ENCODE assay signal across 2 cellular contexts in the genomic region with DNA sequence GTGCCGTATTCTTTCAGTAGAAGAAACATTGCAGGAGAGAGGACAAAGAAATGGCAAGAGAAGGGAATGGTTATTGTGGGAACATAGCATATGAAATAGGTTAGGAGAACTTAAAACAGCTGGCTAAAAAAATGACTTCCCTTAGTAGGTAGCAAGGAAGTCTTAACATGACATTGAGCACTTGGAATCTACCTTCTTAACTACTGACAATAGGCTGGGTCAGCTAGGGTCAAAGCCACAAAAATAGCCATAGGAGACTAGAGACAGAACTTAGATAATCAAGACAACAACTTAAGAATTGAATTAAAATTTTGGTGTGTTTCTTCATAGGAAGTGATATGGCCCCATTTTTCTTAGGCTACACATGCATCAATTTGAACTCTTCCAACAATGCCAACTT.
TF ChIP-seq lines count a peak whose summit lies in the region.

No MANE protein-coding gene starts in this region.

TF ChIP-seq in GM23338, 12 proteins besides CTCF, POLR2A, EP300 and RAD21:
- TF ChIP-seq EZH2phosphoT487 (IDR thresholded peaks at IDR 0.05; ENCODE audit: unreplicated experiment) (no peak), ZNF114 (CRISPR knock-in tag; IDR thresholded peaks at IDR 0.05) (no peak), NANOG (IDR thresholded peaks at IDR 0.05; ENCODE audit: borderline replicate concordance) (no peak), ZNF331 (CRISPR knock-in tag; IDR thresholded peaks at IDR 0.05; ENCODE audit: low read depth) (no peak)
- TF ChIP-seq, protein P1, sequence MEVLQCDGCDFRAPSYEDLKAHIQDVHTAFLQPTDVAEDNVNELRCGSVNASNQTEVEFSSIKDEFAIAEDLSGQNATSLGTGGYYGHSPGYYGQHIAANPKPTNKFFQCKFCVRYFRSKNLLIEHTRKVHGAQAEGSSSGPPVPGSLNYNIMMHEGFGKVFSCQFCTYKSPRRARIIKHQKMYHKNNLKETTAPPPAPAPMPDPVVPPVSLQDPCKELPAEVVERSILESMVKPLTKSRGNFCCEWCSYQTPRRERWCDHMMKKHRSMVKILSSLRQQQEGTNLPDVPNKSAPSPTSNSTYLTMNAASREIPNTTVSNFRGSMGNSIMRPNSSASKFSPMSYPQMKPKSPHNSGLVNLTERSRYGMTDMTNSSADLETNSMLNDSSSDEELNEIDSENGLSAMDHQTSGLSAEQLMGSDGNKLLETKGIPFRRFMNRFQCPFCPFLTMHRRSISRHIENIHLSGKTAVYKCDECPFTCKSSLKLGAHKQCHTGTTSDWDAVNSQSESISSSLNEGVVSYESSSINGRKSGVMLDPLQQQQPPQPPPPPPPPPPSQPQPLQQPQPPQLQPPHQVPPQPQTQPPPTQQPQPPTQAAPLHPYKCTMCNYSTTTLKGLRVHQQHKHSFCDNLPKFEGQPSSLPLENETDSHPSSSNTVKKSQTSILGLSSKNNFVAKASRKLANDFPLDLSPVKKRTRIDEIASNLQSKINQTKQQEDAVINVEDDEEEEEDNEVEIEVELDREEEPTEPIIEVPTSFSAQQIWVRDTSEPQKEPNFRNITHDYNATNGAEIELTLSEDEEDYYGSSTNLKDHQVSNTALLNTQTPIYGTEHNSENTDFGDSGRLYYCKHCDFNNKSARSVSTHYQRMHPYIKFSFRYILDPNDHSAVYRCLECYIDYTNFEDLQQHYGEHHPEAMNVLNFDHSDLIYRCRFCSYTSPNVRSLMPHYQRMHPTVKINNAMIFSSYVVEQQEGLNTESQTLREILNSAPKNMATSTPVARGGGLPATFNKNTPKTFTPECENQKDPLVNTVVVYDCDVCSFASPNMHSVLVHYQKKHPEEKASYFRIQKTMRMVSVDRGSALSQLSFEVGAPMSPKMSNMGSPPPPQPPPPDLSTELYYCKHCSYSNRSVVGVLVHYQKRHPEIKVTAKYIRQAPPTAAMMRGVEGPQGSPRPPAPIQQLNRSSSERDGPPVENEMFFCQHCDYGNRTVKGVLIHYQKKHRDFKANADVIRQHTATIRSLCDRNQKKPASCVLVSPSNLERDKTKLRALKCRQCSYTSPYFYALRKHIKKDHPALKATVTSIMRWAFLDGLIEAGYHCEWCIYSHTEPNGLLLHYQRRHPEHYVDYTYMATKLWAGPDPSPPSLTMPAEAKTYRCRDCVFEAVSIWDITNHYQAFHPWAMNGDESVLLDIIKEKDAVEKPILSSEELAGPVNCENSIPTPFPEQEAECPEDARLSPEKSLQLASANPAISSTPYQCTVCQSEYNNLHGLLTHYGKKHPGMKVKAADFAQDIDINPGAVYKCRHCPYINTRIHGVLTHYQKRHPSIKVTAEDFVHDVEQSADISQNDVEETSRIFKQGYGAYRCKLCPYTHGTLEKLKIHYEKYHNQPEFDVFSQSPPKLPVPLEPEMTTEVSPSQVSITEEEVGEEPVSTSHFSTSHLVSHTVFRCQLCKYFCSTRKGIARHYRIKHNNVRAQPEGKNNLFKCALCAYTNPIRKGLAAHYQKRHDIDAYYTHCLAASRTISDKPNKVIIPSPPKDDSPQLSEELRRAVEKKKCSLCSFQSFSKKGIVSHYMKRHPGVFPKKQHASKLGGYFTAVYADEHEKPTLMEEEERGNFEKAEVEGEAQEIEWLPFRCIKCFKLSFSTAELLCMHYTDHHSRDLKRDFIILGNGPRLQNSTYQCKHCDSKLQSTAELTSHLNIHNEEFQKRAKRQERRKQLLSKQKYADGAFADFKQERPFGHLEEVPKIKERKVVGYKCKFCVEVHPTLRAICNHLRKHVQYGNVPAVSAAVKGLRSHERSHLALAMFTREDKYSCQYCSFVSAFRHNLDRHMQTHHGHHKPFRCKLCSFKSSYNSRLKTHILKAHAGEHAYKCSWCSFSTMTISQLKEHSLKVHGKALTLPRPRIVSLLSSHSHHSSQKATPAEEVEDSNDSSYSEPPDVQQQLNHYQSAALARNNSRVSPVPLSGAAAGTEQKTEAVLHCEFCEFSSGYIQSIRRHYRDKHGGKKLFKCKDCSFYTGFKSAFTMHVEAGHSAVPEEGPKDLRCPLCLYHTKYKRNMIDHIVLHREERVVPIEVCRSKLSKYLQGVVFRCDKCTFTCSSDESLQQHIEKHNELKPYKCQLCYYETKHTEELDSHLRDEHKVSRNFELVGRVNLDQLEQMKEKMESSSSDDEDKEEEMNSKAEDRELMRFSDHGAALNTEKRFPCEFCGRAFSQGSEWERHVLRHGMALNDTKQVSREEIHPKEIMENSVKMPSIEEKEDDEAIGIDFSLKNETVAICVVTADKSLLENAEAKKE (CRISPR knock-in tag; IDR thresholded peaks at IDR 0.05), result no peak
- TF ChIP-seq, protein P2, sequence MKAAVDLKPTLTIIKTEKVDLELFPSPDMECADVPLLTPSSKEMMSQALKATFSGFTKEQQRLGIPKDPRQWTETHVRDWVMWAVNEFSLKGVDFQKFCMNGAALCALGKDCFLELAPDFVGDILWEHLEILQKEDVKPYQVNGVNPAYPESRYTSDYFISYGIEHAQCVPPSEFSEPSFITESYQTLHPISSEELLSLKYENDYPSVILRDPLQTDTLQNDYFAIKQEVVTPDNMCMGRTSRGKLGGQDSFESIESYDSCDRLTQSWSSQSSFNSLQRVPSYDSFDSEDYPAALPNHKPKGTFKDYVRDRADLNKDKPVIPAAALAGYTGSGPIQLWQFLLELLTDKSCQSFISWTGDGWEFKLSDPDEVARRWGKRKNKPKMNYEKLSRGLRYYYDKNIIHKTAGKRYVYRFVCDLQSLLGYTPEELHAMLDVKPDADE (IDR thresholded peaks at IDR 0.05), result no peak
TF ChIP-seq in GM23338: peak in this region for 0.

TF ChIP-seq in endothelial cell of umbilical vein, 7 proteins besides CTCF, POLR2A, EP300 and RAD21:
- TF ChIP-seq POLR2AphosphoS5 (IDR thresholded peaks at IDR 0.05; ENCODE audit: insufficient read depth, low read depth, low read length), result no peak
- no peak for TF ChIP-seq MYC (IDR thresholded peaks at IDR 0.05; ENCODE audit: low read depth, low read length)
- no peak for TF ChIP-seq EZH2 (IDR thresholded peaks at IDR 0.05; ENCODE audit: borderline replicate concordance, low read depth, low read length, severe bottlenecking)
- no peak for TF ChIP-seq GATA2 (IDR thresholded peaks at IDR 0.05; ENCODE audit: insufficient read depth, insufficient read length, low read depth, low read length)
- TF ChIP-seq FOS (IDR thresholded peaks at IDR 0.05; ENCODE audit: borderline replicate concordance, insufficient read depth, low read length), result no peak
- TF ChIP-seq JUN (IDR thresholded peaks at IDR 0.05; ENCODE audit: borderline replicate concordance, insufficient read depth, insufficient read length, low read depth), result no peak
- TF ChIP-seq, protein P3, sequence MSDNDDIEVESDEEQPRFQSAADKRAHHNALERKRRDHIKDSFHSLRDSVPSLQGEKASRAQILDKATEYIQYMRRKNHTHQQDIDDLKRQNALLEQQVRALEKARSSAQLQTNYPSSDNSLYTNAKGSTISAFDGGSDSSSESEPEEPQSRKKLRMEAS (IDR thresholded peaks at IDR 0.05; ENCODE audit: insufficient read depth, insufficient read length), result no peak
